1 cellular context compared by ENCODE assay signal in genomic region chr9:86938780-86939179, GRCh38.
TF ChIP-seq lines count a peak whose summit lies in the region.

No MANE protein-coding gene starts in this region.

TF ChIP-seq in HepG2, 621 proteins besides CTCF, POLR2A, EP300 and RAD21 (continued from another document):
- TF ChIP-seq, protein P1, sequence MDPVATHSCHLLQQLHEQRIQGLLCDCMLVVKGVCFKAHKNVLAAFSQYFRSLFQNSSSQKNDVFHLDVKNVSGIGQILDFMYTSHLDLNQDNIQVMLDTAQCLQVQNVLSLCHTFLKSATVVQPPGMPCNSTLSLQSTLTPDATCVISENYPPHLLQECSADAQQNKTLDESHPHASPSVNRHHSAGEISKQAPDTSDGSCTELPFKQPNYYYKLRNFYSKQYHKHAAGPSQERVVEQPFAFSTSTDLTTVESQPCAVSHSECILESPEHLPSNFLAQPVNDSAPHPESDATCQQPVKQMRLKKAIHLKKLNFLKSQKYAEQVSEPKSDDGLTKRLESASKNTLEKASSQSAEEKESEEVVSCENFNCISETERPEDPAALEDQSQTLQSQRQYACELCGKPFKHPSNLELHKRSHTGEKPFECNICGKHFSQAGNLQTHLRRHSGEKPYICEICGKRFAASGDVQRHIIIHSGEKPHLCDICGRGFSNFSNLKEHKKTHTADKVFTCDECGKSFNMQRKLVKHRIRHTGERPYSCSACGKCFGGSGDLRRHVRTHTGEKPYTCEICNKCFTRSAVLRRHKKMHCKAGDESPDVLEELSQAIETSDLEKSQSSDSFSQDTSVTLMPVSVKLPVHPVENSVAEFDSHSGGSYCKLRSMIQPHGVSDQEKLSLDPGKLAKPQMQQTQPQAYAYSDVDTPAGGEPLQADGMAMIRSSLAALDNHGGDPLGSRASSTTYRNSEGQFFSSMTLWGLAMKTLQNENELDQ (CRISPR knock-in tag; IDR thresholded peaks at IDR 0.05; ENCODE audit: borderline replicate concordance) = no peak
- TF ChIP-seq NKX3-1 (CRISPR knock-in tag; IDR thresholded peaks at IDR 0.05) = no peak
- TF ChIP-seq ZSCAN25 (CRISPR knock-in tag; IDR thresholded peaks at IDR 0.05) = no peak
- TF ChIP-seq SNAPC2 (CRISPR knock-in tag; IDR thresholded peaks at IDR 0.05) = no peak
